In the genomic region with DNA sequence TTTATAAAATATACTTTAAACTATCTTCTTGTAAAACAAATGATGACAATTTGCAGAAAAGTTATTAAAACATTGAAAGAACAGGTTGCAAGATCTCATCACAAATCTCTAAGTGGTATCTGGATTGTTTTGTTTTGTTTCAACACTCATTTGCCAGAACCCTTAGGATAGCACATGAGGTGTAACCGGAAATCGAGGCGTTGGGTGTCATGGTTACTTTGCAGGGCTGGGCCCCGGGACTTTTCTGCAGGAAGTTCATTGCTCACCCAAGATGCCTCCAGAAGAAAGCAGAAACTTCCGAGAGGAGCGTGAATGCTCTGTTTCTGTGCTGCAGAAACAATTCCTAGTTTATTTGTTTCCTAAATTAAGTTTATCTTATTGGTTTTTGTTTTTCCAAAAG, we compare ENCODE assay signal across 10 cellular contexts. TPM values are rescaled to one million over a fixed set of nuclear protein-coding genes. Genes with fewer than 3 reads are reported as not detected.
DNase-seq lines count a peak whose midpoint lies in the region; ATAC-seq and TF ChIP-seq lines count a peak whose summit lies in the region.
"Had no signal": no experiment of that assay in that cellular context is flagged by ENCODE, and none has a peak within 500 bp of the region (broad histone marks: within the 10 kb centered on the region; RNA-seq: fewer than 3 reads in every experiment).

No MANE protein-coding gene starts in this region.

- WGBS in esophagus squamous epithelium, 2 donors: 6 to 30% methylated on average over 6 of the region's 6 CpGs
- WGBS in mammary epithelial cell (ENCODE audit: low coverage, missing lambda C conversion rate): 91% methylated on average over 6 of the region's 6 CpGs

- no peak for ATAC-seq in GM21390 (IDR thresholded peaks at IDR 0.05; ENCODE audit: unreplicated experiment)
- no peak for ATAC-seq in GM21576 (IDR thresholded peaks at IDR 0.05; ENCODE audit: unreplicated experiment)

- H3K79me2 ChIP-seq in mammary epithelial cell (ENCODE audit: insufficient read depth, low read length): no peaks in the 10 kb centered on the region

- no peak overlapping the region for H2AFZ ChIP-seq in mammary epithelial cell (ENCODE audit: low read depth, low read length)

- H3K27me3 Mint-ChIP-seq in activated CD4-positive, alpha-beta T cell treated with anti-CD3 and anti-CD28 coated beads, Interleukin-2, amount 10 ng/mL, durations not matched to agents 7 days and 5 days: peaks cover 5% of the 10 kb centered on the region
- H3K27me3 Mint-ChIP-seq: memory B cell had no signal

- peak overlapping the region; percentile 77 for H3K27ac Mint-ChIP-seq in activated CD4-positive, alpha-beta T cell treated with anti-CD3 and anti-CD28 coated beads, Interleukin-2, amount 10 ng/mL, durations not matched to agents 7 days and 5 days

- CTCF ChIA-PET in activated CD4-positive, alpha-beta T cell treated with anti-CD3 and anti-CD28 coated beads, Interleukin-2, amount 10 ng/mL, durations not matched to agents 7 days and 5 days (lab: Charles Lee): interaction anchor here (0.6 kb wide), 1 partner anchor 1311 kb away, joined by 3 read pairs; no protein-coding TSS in a partner anchor
- CTCF ChIA-PET in mammary epithelial cell (lab: Charles Lee; ENCODE audit: low non-redundant PET): no interaction called here

- TF ChIP-seq POLR2A in esophagus squamous epithelium (IDR thresholded peaks at IDR 0.05): no peak

- H3K9me3 Mint-ChIP-seq in activated CD4-positive, alpha-beta T cell treated with anti-CD3 and anti-CD28 coated beads, Interleukin-2, amount 10 ng/mL, durations not matched to agents 7 days and 5 days: no peaks in the 10 kb centered on the region
- H3K9me3 Mint-ChIP-seq: memory B cell had no signal

- peaks cover 10% of the 10 kb centered on the region for H3K36me3 Mint-ChIP-seq in activated CD4-positive, alpha-beta T cell treated with anti-CD3 and anti-CD28 coated beads, Interleukin-2, amount 10 ng/mL, durations not matched to agents 7 days and 5 days (ENCODE audit: low read depth)
- H3K36me3 Mint-ChIP-seq: memory B cell had no signal

- in situ Hi-C loops in mammary epithelial cell (cut with MboI; ENCODE audit: low sequenced_read_pairs in 2 of 2): no loop called here

- no peak for TF ChIP-seq CTCF in esophagus squamous epithelium (IDR thresholded peaks at IDR 0.05)
- no peak for TF ChIP-seq CTCF in mammary epithelial cell (conservative IDR thresholded peaks at IDR 0.05 in 1 of 2, IDR thresholded peaks at IDR 0.05 in 1 of 2; ENCODE audit: extremely low read depth in 1 of 2, insufficient read depth in 1 of 2, low read depth in 1 of 2, low read length in 2 of 2)

- no peaks in the 10 kb centered on the region for H4K20me1 ChIP-seq in mammary epithelial cell (ENCODE audit: insufficient read depth, low read length)

- H3K36me3 ChIP-seq in esophagus squamous epithelium (no peaks in the 10 kb centered on the region), subcutaneous abdominal adipose tissue (ENCODE audit: control insufficient read depth in 5 of 5, insufficient read depth in 5 of 5, low read length in 5 of 5) (no peaks in the 10 kb centered on the region), mammary epithelial cell (ENCODE audit: insufficient read depth, low read length) (no peaks in the 10 kb centered on the region)

- no TSS peak for BruUV-seq in mammary epithelial cell (replicated peaks; lab: Mats Ljungman, UMichigan)

- H3K4me1 Mint-ChIP-seq in activated CD4-positive, alpha-beta T cell treated with anti-CD3 and anti-CD28 coated beads, Interleukin-2, amount 10 ng/mL, durations not matched to agents 7 days and 5 days: peaks cover 38% of the 10 kb centered on the region

- H3K4me2 ChIP-seq in mammary epithelial cell (ENCODE audit: insufficient read depth, low read depth, low read length): no peak overlapping the region
- H3K4me2 ChIP-seq: KMS-11 had no signal

- POLR2A ChIA-PET in activated CD4-positive, alpha-beta T cell treated with anti-CD3 and anti-CD28 coated beads, Interleukin-2, amount 10 ng/mL, durations not matched to agents 7 days and 5 days (lab: Charles Lee): no interaction called here

- H3K4me3 ChIP-seq in esophagus squamous epithelium: peak overlapping the region in 1 of 4 donors; percentile 9
- no peak overlapping the region for H3K4me3 ChIP-seq in subcutaneous abdominal adipose tissue (ENCODE audit: low read depth in 1 of 5, low read length in 5 of 5)
- H3K4me3 ChIP-seq in mammary epithelial cell (replicated peaks in 1 of 3; ENCODE audit: insufficient read depth in 1 of 3, low read depth in 2 of 3, low read length in 3 of 3): no peak overlapping the region

- peak overlapping the region; percentile 54 for H3K4me3 Mint-ChIP-seq in activated CD4-positive, alpha-beta T cell treated with anti-CD3 and anti-CD28 coated beads, Interleukin-2, amount 10 ng/mL, durations not matched to agents 7 days and 5 days
- H3K4me3 Mint-ChIP-seq: memory B cell had no signal

- intact Hi-C loops in esophagus squamous epithelium (cut with DNase I): no loop called here
- intact Hi-C loops in mammary epithelial cell (cut with micrococcal nuclease): no loop called here

- H3K4me1 ChIP-seq in esophagus squamous epithelium: peaks cover 13 to 52% (median 22%) of the 10 kb centered on the region in 3 donors
- peaks cover 6 to 40% (median 15%) of the 10 kb centered on the region in 5 donors for H3K4me1 ChIP-seq in subcutaneous abdominal adipose tissue (ENCODE audit: control insufficient read depth in 5 of 5, insufficient read depth in 5 of 5, low read length in 5 of 5)
- peaks cover 7% of the 10 kb centered on the region for H3K4me1 ChIP-seq in mammary epithelial cell (ENCODE audit: insufficient read depth, low read length)

- H3K9me3 ChIP-seq in esophagus squamous epithelium: no peaks in the 10 kb centered on the region
- no peaks in the 10 kb centered on the region for H3K9me3 ChIP-seq in subcutaneous abdominal adipose tissue (ENCODE audit: control insufficient read depth in 5 of 5, low read length in 5 of 5)
- H3K9me3 ChIP-seq in mammary epithelial cell (replicated peaks; ENCODE audit: insufficient read depth, low read length): no peaks in the 10 kb centered on the region

- no peak overlapping the region for H3K9ac ChIP-seq in subcutaneous abdominal adipose tissue (ENCODE audit: low read length in 5 of 5)
- H3K9ac ChIP-seq in mammary epithelial cell (ENCODE audit: insufficient read depth, low read length): no peak overlapping the region
- H3K9ac ChIP-seq: KMS-11 had no signal

- H3K27ac ChIP-seq in esophagus squamous epithelium: peak overlapping the region in 3 of 4 donors; percentile 83 to 92 (median 86)
- H3K27ac ChIP-seq in subcutaneous abdominal adipose tissue (ENCODE audit: low read depth, low read length): peak overlapping the region; percentile 41
- H3K27ac ChIP-seq in mammary epithelial cell (ENCODE audit: insufficient read depth, low read depth, low read length): no peak overlapping the region
- H3K27ac ChIP-seq: KMS-11 had no signal

- H3K27me3 ChIP-seq in esophagus squamous epithelium: no peaks in the 10 kb centered on the region
- no peaks in the 10 kb centered on the region for H3K27me3 ChIP-seq in subcutaneous abdominal adipose tissue (ENCODE audit: control insufficient read depth in 5 of 5, insufficient read depth in 4 of 5, low read length in 5 of 5)
- H3K27me3 ChIP-seq in mammary epithelial cell (ENCODE audit: insufficient read depth, low read length): no peaks in the 10 kb centered on the region

- dilution Hi-C loops in mammary epithelial cell (cut with HindIII; ENCODE audit: low sequenced_read_pairs): no loop called here

- peak; percentile 36 for DNase-seq in activated CD4-positive, alpha-beta T cell treated with anti-CD3 and anti-CD28 coated beads, Interleukin-2, amount 10 ng/mL, durations not matched to agents 7 days and 5 days
- no peak for DNase-seq in activated CD4-positive, alpha-beta T cell treated with anti-CD3 and anti-CD28 coated beads, Interleukin-2, amount 50 U/mL, for 4 hours
- DNase-seq in SKM-1 treated with dmso at 0.1 percent for 144 hours (lab: John Stamatoyannopoulos, UW; ENCODE audit: unreplicated experiment): peak; percentile 89
- DNase-seq in esophagus squamous epithelium (lab: John Stamatoyannopoulos, UW): no peak
- no peak for DNase-seq in mammary epithelial cell

RNA-seq across cellular contexts. Expression of gene DISC1, which starts 2.5 kb away (rescaled TPM):
- 10 to 100 TPM; 13.3 to 17.0 TPM for total RNA-seq in activated CD4-positive, alpha-beta T cell treated with anti-CD3 and anti-CD28 coated beads, Interleukin-2, amount 10 ng/mL, durations not matched to agents 7 days and 5 days
- total RNA-seq in esophagus squamous epithelium: 10 to 100 TPM in 1 of 4 donors, 1 to 10 TPM in 3; 3.3 to 11.4 (median 4.2) TPM
- total RNA-seq in mammary epithelial cell: under 1 TPM; 0.09 to 0.17 TPM
- 0.06 TPM for polyA plus RNA-seq in mammary epithelial cell
- not detected for polyA minus RNA-seq in mammary epithelial cell

Comparison
In these comparisons a context has a peak if more than half of its experiments do, and no peak if none do; other contexts are left out.
1. DNase-seq: peak in activated CD4-positive, alpha-beta T cell treated with anti-CD3 and anti-CD28 coated beads, Interleukin-2, amount 10 ng/mL, durations not matched to agents 7 days and 5 days (single experiment) and SKM-1 treated with dmso at 0.1 percent for 144 hours (single experiment); none in activated CD4-positive, alpha-beta T cell treated with anti-CD3 and anti-CD28 coated beads, Interleukin-2, amount 50 U/mL, for 4 hours (0 of 2), esophagus squamous epithelium (single experiment) and mammary epithelial cell (single experiment).